11 cellular contexts compared by ENCODE assay signal in genomic region chr16:27724491-27724878, GRCh38.
A peak's percentile ranks its signal among the peaks of the same experiment; 100 is the strongest.
DNase-seq lines count a peak whose midpoint lies in the region; ATAC-seq and TF ChIP-seq lines count a peak whose summit lies in the region.
"Had no signal": no experiment of that assay in that cellular context is flagged by ENCODE, and none has a peak within 500 bp of the region (broad histone marks: within the 10 kb centered on the region; RNA-seq: fewer than 3 reads in every experiment).

No MANE protein-coding gene starts in this region.

- H3K4me2 ChIP-seq in neural progenitor cell: no peak overlapping the region

- H3K36me3 Mint-ChIP-seq in progenitor cell of endocrine pancreas (ENCODE audit: insufficient read depth): peaks cover 23% of the 10 kb centered on the region
- H3K36me3 Mint-ChIP-seq in neural progenitor cell: peaks cover 35% of the 10 kb centered on the region

- H3F3A ChIP-seq in neural progenitor cell (ENCODE audit: low read depth): peaks cover 13% of the 10 kb centered on the region

- no peak overlapping the region for H3K4me3 Mint-ChIP-seq in progenitor cell of endocrine pancreas (ENCODE audit: low read depth)
- no peak overlapping the region for H3K4me3 Mint-ChIP-seq in neural progenitor cell
- H3K4me3 Mint-ChIP-seq: nephron progenitor cell; stimulated activated naive CD8-positive, alpha-beta T cell treated with anti-CD3 and anti-CD28 coated beads, Interleukin-15, Interleukin-2, amounts not matched to agents 100 ng/mL and 50 ng/mL, for 24 hours had no signal

- H3K4me1 Mint-ChIP-seq in progenitor cell of endocrine pancreas (ENCODE audit: low read depth) (peaks cover 4% of the 10 kb centered on the region), neural progenitor cell (peaks cover 53% of the 10 kb centered on the region)

- no peak for TF ChIP-seq CTCF in left ventricle myocardium inferior (IDR thresholded peaks at IDR 0.05; ENCODE audit: borderline replicate concordance)
- no peak for TF ChIP-seq CTCF in mucosa of descending colon (IDR thresholded peaks at IDR 0.05)
- TF ChIP-seq CTCF in progenitor cell of endocrine pancreas (IDR thresholded peaks at IDR 0.05; ENCODE audit: unreplicated experiment): no peak
- no peak for TF ChIP-seq CTCF in neural progenitor cell (IDR thresholded peaks at IDR 0.05)

- H3K4me1 ChIP-seq in left ventricle myocardium inferior: peaks cover 27% of the 10 kb centered on the region
- peaks cover 24% of the 10 kb centered on the region for H3K4me1 ChIP-seq in mucosa of descending colon (ENCODE audit: low read depth)
- H3K4me1 ChIP-seq in neural progenitor cell: peaks cover 13% of the 10 kb centered on the region

- peak; percentile 26 for DNase-seq in left ventricle myocardium inferior
- DNase-seq in cardiac septum (ENCODE audit: low spot score): no peak
- peak in 1 of 3 donors; percentile 24 for DNase-seq in mucosa of descending colon
- no peak for DNase-seq in progenitor cell of endocrine pancreas (ENCODE audit: low spot score, unreplicated experiment)
- DNase-seq in NK-92 (lab: John Stamatoyannopoulos, UW; ENCODE audit: unreplicated experiment): no peak
- DNase-seq in neural progenitor cell (ENCODE audit: low spot score): no peak
- DNase-seq: nephron progenitor cell had no signal

- H3K27ac Mint-ChIP-seq in progenitor cell of endocrine pancreas (no peak overlapping the region), neural progenitor cell (no peak overlapping the region)
- H3K27ac Mint-ChIP-seq: nephron progenitor cell; stimulated activated naive CD8-positive, alpha-beta T cell treated with anti-CD3 and anti-CD28 coated beads, Interleukin-15, Interleukin-2, amounts not matched to agents 100 ng/mL and 50 ng/mL, for 24 hours had no signal

- H3K27ac ChIP-seq in left ventricle myocardium inferior (replicated peaks): peak overlapping the region; percentile 21
- H3K27ac ChIP-seq in cingulate gyrus (ENCODE audit: low read depth, low read length): peak overlapping the region; percentile 94
- H3K27ac ChIP-seq in neural progenitor cell: no peak overlapping the region
- H3K27ac ChIP-seq: ascending aorta had no signal

- no peaks in the 10 kb centered on the region for H3K9me3 ChIP-seq in left ventricle myocardium inferior (replicated peaks)
- H3K9me3 ChIP-seq in mucosa of descending colon: no peaks in the 10 kb centered on the region
- no peaks in the 10 kb centered on the region for H3K9me3 ChIP-seq in neural progenitor cell (ENCODE audit: low read depth)
- H3K9me3 ChIP-seq: ascending aorta had no signal

- H3K27me3 ChIP-seq in left ventricle myocardium inferior (ENCODE audit: low read depth): no peaks in the 10 kb centered on the region
- no peaks in the 10 kb centered on the region for H3K27me3 ChIP-seq in neural progenitor cell
- H3K27me3 ChIP-seq: ascending aorta had no signal

- H3K36me3 ChIP-seq in left ventricle myocardium inferior (peaks cover 28% of the 10 kb centered on the region), mucosa of descending colon (ENCODE audit: low read depth) (no peaks in the 10 kb centered on the region), neural progenitor cell (no peaks in the 10 kb centered on the region)

- H3K4me3 ChIP-seq in left ventricle myocardium inferior (no peak overlapping the region), mucosa of descending colon (no peak overlapping the region), neural progenitor cell (no peak overlapping the region)
- H3K4me3 ChIP-seq: ascending aorta had no signal

- no peak overlapping the region for H3K9ac ChIP-seq in neural progenitor cell

- no peak overlapping the region for H2AFZ ChIP-seq in neural progenitor cell (replicated peaks)

- H3K27me3 Mint-ChIP-seq in progenitor cell of endocrine pancreas (no peaks in the 10 kb centered on the region), neural progenitor cell (ENCODE audit: insufficient read depth, low read depth) (peaks cover 11% of the 10 kb centered on the region)
- H3K27me3 Mint-ChIP-seq: stimulated activated naive CD8-positive, alpha-beta T cell treated with anti-CD3 and anti-CD28 coated beads, Interleukin-15, Interleukin-2, amounts not matched to agents 100 ng/mL and 50 ng/mL, for 24 hours had no signal

- H4K20me1 ChIP-seq in neural progenitor cell (ENCODE audit: low read depth): peaks cover 6% of the 10 kb centered on the region

- ATAC-seq in mucosa of descending colon (peak; percentile 22), HG03571 (IDR thresholded peaks at IDR 0.05; ENCODE audit: unreplicated experiment) (no peak)

- intact Hi-C loops in left ventricle myocardium inferior (cut with micrococcal nuclease): no loop called here
- intact Hi-C loops in cardiac septum (cut with DNase I): no loop called here
- intact Hi-C loops in mucosa of descending colon (cut with DNase I, micrococcal nuclease): no loop called here

- H3K9me3 Mint-ChIP-seq in progenitor cell of endocrine pancreas (ENCODE audit: low read depth) (no peaks in the 10 kb centered on the region), neural progenitor cell (no peaks in the 10 kb centered on the region)
- H3K9me3 Mint-ChIP-seq: nephron progenitor cell; stimulated activated naive CD8-positive, alpha-beta T cell treated with anti-CD3 and anti-CD28 coated beads, Interleukin-15, Interleukin-2, amounts not matched to agents 100 ng/mL and 50 ng/mL, for 24 hours had no signal

- H3K79me2 ChIP-seq in neural progenitor cell (ENCODE audit: low read depth): no peaks in the 10 kb centered on the region
